ENCODE assay signal across 25 cellular contexts in genomic region chr2:133819906-133820305, GRCh38.
A peak's percentile ranks its signal among the peaks of the same experiment; 100 is the strongest.
DNase-seq lines count a peak whose midpoint lies in the region; ATAC-seq, FAIRE-seq and TF ChIP-seq lines count a peak whose summit lies in the region.
"Had no signal": no experiment of that assay in that cellular context is flagged by ENCODE, and none has a peak within 500 bp of the region (broad histone marks: within the 10 kb centered on the region; RNA-seq: fewer than 3 reads in every experiment).

No MANE protein-coding gene starts in this region.

- H3K36me3 ChIP-seq in BE2C (no peaks in the 10 kb centered on the region), WERI-Rb-1 (no peaks in the 10 kb centered on the region), pancreas (no peaks in the 10 kb centered on the region)
- H3K36me3 ChIP-seq: gastrocnemius medialis, neural progenitor cell, thyroid gland had no signal

- WGBS in pancreas, 2 donors = 78 to 83% methylated on average over 4 of the region's 4 CpGs

- H3K4me1 ChIP-seq in BE2C (peaks cover 3% of the 10 kb centered on the region; the same call in 1 of the 2 replicates), pancreas (no peaks in the 10 kb centered on the region)
- H3K4me1 ChIP-seq: gastrocnemius medialis, neural progenitor cell had no signal

- H3K4me3 ChIP-seq in BE2C (ENCODE audit: low read depth, low read length) = no peak overlapping the region
- H3K4me3 ChIP-seq in WERI-Rb-1 (ENCODE audit: low read depth, low read length) = no peak overlapping the region
- no peak overlapping the region for H3K4me3 ChIP-seq in foreskin fibroblast (ENCODE audit: low read depth in 1 of 2, low read length in 2 of 2)
- no peak overlapping the region for H3K4me3 ChIP-seq in pancreas
- H3K4me3 ChIP-seq: gastrocnemius medialis, mucosa of descending colon, neural progenitor cell, smooth muscle cell, thyroid gland had no signal

- intact Hi-C loops in pancreas (cut with DNase I) = no loop called here

- H3K9me3 ChIP-seq in BE2C (no peaks in the 10 kb centered on the region), WERI-Rb-1 (ENCODE audit: severe bottlenecking) (no peaks in the 10 kb centered on the region), pancreas (no peaks in the 10 kb centered on the region)
- H3K9me3 ChIP-seq: gastrocnemius medialis, mucosa of descending colon, thyroid gland had no signal

- no peak overlapping the region for H3K27ac ChIP-seq in WERI-Rb-1
- H3K27ac ChIP-seq in pancreas = no peak overlapping the region
- H3K27ac ChIP-seq: epithelial cell of prostate, gastrocnemius medialis, neural progenitor cell, thyroid gland had no signal

- 0 out of 2 replicates have a peak, but pooled peaks have one; percentile 2 for TF ChIP-seq CTCF in BE2C (IDR thresholded peaks at IDR 0.05; ENCODE audit: low read depth, low read length)
- TF ChIP-seq CTCF in WERI-Rb-1 (IDR thresholded peaks at IDR 0.05; ENCODE audit: low read depth, low read length) = 0 out of 2 replicates have a peak, but pooled peaks have one; percentile 4
- TF ChIP-seq CTCF in foreskin fibroblast (IDR thresholded peaks at IDR 0.05; ENCODE audit: low read depth, low read length) = no peak
- TF ChIP-seq CTCF in pancreas (IDR thresholded peaks at IDR 0.05) = no peak

- no peak for DNase-seq in BE2C
- DNase-seq in HT1080 (ENCODE audit: low read depth) = peak; percentile 30
- no peak for DNase-seq in WERI-Rb-1
- DNase-seq in foreskin fibroblast = peak; percentile 44 to 78
- no peak for DNase-seq in stimulated activated CD4-positive, alpha-beta T cell treated with anti-CD3 and anti-CD28 coated beads, Interleukin-12 subunit alpha, Interleukin-12 subunit beta, amount 100 ng/mL, for 4 hours
- no peak for DNase-seq in pancreas
- DNase-seq: activated CD4-positive, alpha-beta T cell treated with anti-CD3 and anti-CD28 coated beads for 36 hours; aorta; DMS79 treated with DMSO at 0.1 percent for 48 hours; gastrocnemius medialis; hippocampal formation; islet precursor cell; KBM-7; mucosa of descending colon; NCI-H146; NCI-H69; SHP77; stimulated activated CD4-positive, alpha-beta T cell treated with anti-CD3 and anti-CD28 coated beads, Interleukin-4, amount 100 ng/mL, for 1 hour; stimulated activated naive CD8-positive, alpha-beta T cell treated with anti-CD3 and anti-CD28 coated beads, Interleukin-15, Interleukin-2, amounts not matched to agents 100 U/mL and 50 U/mL, for 24 hours; thyroid gland had no signal

- ATAC-seq in GM21381 (IDR thresholded peaks at IDR 0.05; ENCODE audit: unreplicated experiment) (no peak), pancreas (no peak), GM19452 (IDR thresholded peaks at IDR 0.05; ENCODE audit: unreplicated experiment) (no peak)
- ATAC-seq: activated CD4-positive, alpha-beta T cell treated with anti-CD3 and anti-CD28 coated beads for 36 hours; gastrocnemius medialis; mucosa of descending colon; stimulated activated naive CD8-positive, alpha-beta T cell treated with anti-CD3 and anti-CD28 coated beads, Interleukin-15, Interleukin-2, amounts not matched to agents 100 U/mL and 50 U/mL, for 24 hours had no signal

- no peak for FAIRE-seq in pancreas (lab: Jason Lieb, UNC)

- H3K27me3 ChIP-seq in BE2C (no peaks in the 10 kb centered on the region), WERI-Rb-1 (ENCODE audit: insufficient read depth, low read depth, severe bottlenecking) (no peaks in the 10 kb centered on the region), pancreas (no peaks in the 10 kb centered on the region)
- H3K27me3 ChIP-seq: gastrocnemius medialis, neural progenitor cell, thyroid gland had no signal

Comparison
In these comparisons a context has a peak if more than half of its experiments do, and no peak if none do; other contexts are left out.
1. DNase-seq: peak in HT1080 (single experiment) and foreskin fibroblast (2 of 2); none in BE2C (single experiment), WERI-Rb-1 (single experiment), stimulated activated CD4-positive, alpha-beta T cell treated with anti-CD3 and anti-CD28 coated beads, Interleukin-12 subunit alpha, Interleukin-12 subunit beta, amount 100 ng/mL, for 4 hours (single experiment) and pancreas (0 of 6).
2. CTCF ChIP-seq: peak in BE2C (single experiment) and WERI-Rb-1 (single experiment); none in foreskin fibroblast (single experiment) and pancreas (0 of 4).